ENCODE assay signal across 1 cellular context in genomic region chr1:20183035-20183434, GRCh38.
A peak's percentile ranks its signal among the peaks of the same experiment; 100 is the strongest.
TF ChIP-seq lines count a peak whose summit lies in the region.

No MANE protein-coding gene starts in this region.

TF ChIP-seq in IMR-90, 13 proteins besides CTCF, POLR2A, EP300 and RAD21:
- TF ChIP-seq CEBPB (IDR thresholded peaks at IDR 0.05; ENCODE audit: low read depth, low read length) (0 out of 2 replicates have a peak, but pooled peaks have one; percentile 4), BHLHE40 (IDR thresholded peaks at IDR 0.05; ENCODE audit: low read depth, low read length) (no peak)
